Comparison of ENCODE assay signal across 12 cellular contexts in the genomic region with DNA sequence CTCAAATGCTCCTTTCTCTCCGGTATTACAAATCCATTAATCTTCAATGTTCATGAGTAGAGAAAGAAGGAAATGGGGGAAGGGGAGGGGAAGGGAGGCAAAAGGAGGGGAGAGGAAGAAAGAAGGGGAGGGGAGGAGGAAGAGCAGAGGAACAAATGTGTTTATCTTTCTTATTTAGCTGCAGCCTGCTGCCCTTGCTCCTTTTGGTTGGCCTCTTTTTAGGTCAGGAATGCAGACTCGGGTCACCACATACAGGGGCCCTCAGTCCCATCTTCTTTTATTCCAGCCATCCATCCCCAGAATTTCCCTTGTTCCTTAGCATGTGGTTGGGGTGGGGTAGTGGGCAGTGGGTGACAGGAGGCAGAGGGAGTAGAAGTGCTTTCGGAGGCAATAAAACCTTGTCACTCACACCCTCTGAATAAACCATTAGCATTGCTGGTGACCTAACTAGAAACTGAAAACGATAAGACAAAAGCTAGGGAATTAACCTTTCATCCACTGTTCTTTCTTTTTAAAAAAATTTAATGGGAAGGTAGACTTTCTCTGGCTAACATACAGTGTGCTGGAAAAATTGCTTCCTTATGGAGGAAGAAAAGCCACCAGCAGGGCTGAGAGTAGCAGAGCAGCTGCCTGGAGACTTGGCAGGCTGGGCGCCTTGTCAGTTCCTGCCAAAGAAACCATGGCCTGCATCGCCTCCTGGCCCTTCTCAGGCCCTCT. TPM values are rescaled to one million over a fixed set of nuclear protein-coding genes. Genes with fewer than 3 reads are reported as not detected.
DNase-seq lines count a peak whose midpoint lies in the region; ATAC-seq, FAIRE-seq and TF ChIP-seq lines count a peak whose summit lies in the region.
"Had no signal": no experiment of that assay in that cellular context is flagged by ENCODE, and none has a peak within 500 bp of the region (broad histone marks: within the 10 kb centered on the region; RNA-seq: fewer than 3 reads in every experiment).

No MANE protein-coding gene starts in this region.

- H3K27me3 Mint-ChIP-seq in CD4-positive, alpha-beta T cell = peaks cover 20% of the 10 kb centered on the region

- no peaks in the 10 kb centered on the region for H3K79me2 ChIP-seq in HepG2 (ENCODE audit: insufficient read depth, low read length)

- no peaks in the 10 kb centered on the region for H4K20me1 ChIP-seq in HepG2 (ENCODE audit: insufficient read depth, low read length)

- no TSS peak for BruUV-seq in HepG2 (replicated peaks; lab: Mats Ljungman, UMichigan)

- H3K27ac ChIP-seq in HepG2 (ENCODE audit: extremely low read length, insufficient read depth, low read length) (no peak overlapping the region), tibial artery (peak overlapping the region; percentile 56 to 74)
- no peak overlapping the region for H3K27ac ChIP-seq in CD4-positive, alpha-beta T cell (ENCODE audit: low read depth, low read length)

- no peak overlapping the region for H3K9ac ChIP-seq in HepG2 (ENCODE audit: insufficient read depth, low read depth, low read length)

- no peaks in the 10 kb centered on the region for H3K36me3 ChIP-seq in HepG2 (replicated peaks in 1 of 2; ENCODE audit: control insufficient read depth in 1 of 2, insufficient read depth in 2 of 2, low read length in 2 of 2)
- no peaks in the 10 kb centered on the region for H3K36me3 ChIP-seq in tibial artery

- H3K4me3 ChIP-seq in LNCaP clone FGC (ENCODE audit: low read depth, low read length) = no peak overlapping the region
- no peak overlapping the region for H3K4me3 ChIP-seq in HepG2 (replicated peaks in 1 of 3; ENCODE audit: insufficient read depth in 1 of 3, low read depth in 2 of 3, low read length in 3 of 3)
- H3K4me3 ChIP-seq in tibial artery = no peak overlapping the region

- no peak for TF ChIP-seq CTCF in LNCaP clone FGC (IDR thresholded peaks at IDR 0.05; ENCODE audit: control insufficient read depth, extremely low read depth, insufficient read depth)
- TF ChIP-seq CTCF in HepG2 (CRISPR knock-in tag; IDR thresholded peaks at IDR 0.05) = no peak
- peak; percentile 24 to 38 for TF ChIP-seq CTCF in tibial artery (IDR thresholded peaks at IDR 0.05)
- TF ChIP-seq CTCF in CD4-positive, alpha-beta T cell (IDR thresholded peaks at IDR 0.05) = no peak

- WGBS in HepG2 (ENCODE audit: low lambda C conversion rate) = 75% methylated on average over 6 of the region's 6 CpGs

- TF ChIP-seq EP300 in HepG2 (IDR thresholded peaks at IDR 0.05; ENCODE audit: low read depth in 2 of 2, low read length in 2 of 2) = no peak
- no peak for TF ChIP-seq EP300 in HepG2 (CRISPR knock-in tag; IDR thresholded peaks at IDR 0.05; ENCODE audit: borderline replicate concordance)

- no peak overlapping the region for H3K4me3 Mint-ChIP-seq in CD4-positive, alpha-beta T cell
- H3K4me3 Mint-ChIP-seq: effector memory CD8-positive, alpha-beta T cell had no signal

- H3K9me3 Mint-ChIP-seq in CD4-positive, alpha-beta T cell = peaks cover 3% of the 10 kb centered on the region
- H3K9me3 Mint-ChIP-seq: IgD-negative memory B cell had no signal

- no peaks in the 10 kb centered on the region for H3K36me3 Mint-ChIP-seq in CD4-positive, alpha-beta T cell (ENCODE audit: low read depth)

- no peak overlapping the region; the same call in 1 of the 2 replicates for H3K4me2 ChIP-seq in HepG2 (ENCODE audit: low read depth, low read length)

- DNase-seq in LNCaP clone FGC (ENCODE audit: low read depth) (peak; percentile 40), cerebellum (ENCODE audit: low spot score) (peak; percentile 84), HepG2 (ENCODE audit: low spot score) (no peak), tibial artery (peak in 1 of 2 donors; percentile 86)
- no peak for DNase-seq in CD4-positive, alpha-beta T cell
- DNase-seq: activated T-cell treated with anti-CD3 and anti-CD28 coated beads, Interleukin-2, amount 50 U/mL, for 1 hour; effector memory CD8-positive, alpha-beta T cell; NCI-H2227 treated with DMSO at 0.1 percent for 48 hours had no signal

- H3K4me1 Mint-ChIP-seq in CD4-positive, alpha-beta T cell (ENCODE audit: low read depth) = peaks cover 7% of the 10 kb centered on the region

- no peak overlapping the region for H2AFZ ChIP-seq in HepG2 (ENCODE audit: low read length)

- POLR2A ChIA-PET in HepG2 (lab: Yijun Ruan, JAX) = no interaction called here
- POLR2A ChIA-PET in CD4-positive, alpha-beta T cell (lab: Charles Lee) = no interaction called here

- H3K27ac Mint-ChIP-seq in CD4-positive, alpha-beta T cell = no peak overlapping the region
- H3K27ac Mint-ChIP-seq: effector memory CD8-positive, alpha-beta T cell; IgD-negative memory B cell had no signal

- no peak for FAIRE-seq in HepG2 (lab: Jason Lieb, UNC)
- FAIRE-seq: G401.6 had no signal

- no peak for TF ChIP-seq RAD21 in HepG2 (CRISPR knock-in tag; IDR thresholded peaks at IDR 0.05)

- intact Hi-C loops in HepG2 (cut with micrococcal nuclease; ENCODE audit: unreplicated experiment) = no loop called here
- intact Hi-C loops in tibial artery (cut with DNase I; ENCODE audit: low total_unique reads) = no loop called here
- intact Hi-C loops in CD4-positive, alpha-beta T cell (cut with DNase I, micrococcal nuclease) = no loop called here

- in situ Hi-C loops in HepG2 (cut with HindIII; ENCODE audit: extremely low pct_ligation_motif_present, low pct_unique_long_range_greater_than_20kb) = loop anchor here (25.0 kb wide), 1 partner anchor 365 kb away; the partner anchor contains the start of gene SPEF2

- CTCF ChIA-PET in HepG2 (lab: Yijun Ruan, JAX; ENCODE audit: low intra/inter-chr PET ratio, low total read pairs) = no interaction called here
- CTCF ChIA-PET in CD4-positive, alpha-beta T cell (lab: Charles Lee) = no interaction called here

- TF ChIP-seq POLR2A in HepG2 (IDR thresholded peaks at IDR 0.05; ENCODE audit: insufficient read depth in 1 of 2, low read depth in 2 of 2, low read length in 2 of 2) = no peak

- H3K9me3 ChIP-seq in HepG2 (ENCODE audit: low read length) (no peaks in the 10 kb centered on the region), tibial artery (no peaks in the 10 kb centered on the region)
- no peaks in the 10 kb centered on the region for H3K9me3 ChIP-seq in CD4-positive, alpha-beta T cell (ENCODE audit: control insufficient read depth, low read length)

- H3K4me1 ChIP-seq in HepG2 (ENCODE audit: insufficient read depth, low read length) = peaks cover 16% of the 10 kb centered on the region
- peaks cover 0 to 31% (median 22%) of the 10 kb centered on the region in 4 donors for H3K4me1 ChIP-seq in tibial artery

- no peak for ATAC-seq in HepG2
- ATAC-seq in GM19328 (IDR thresholded peaks at IDR 0.05; ENCODE audit: unreplicated experiment) = no peak
- no peak for ATAC-seq in HG02870 (IDR thresholded peaks at IDR 0.05; ENCODE audit: unreplicated experiment)
- no peak for ATAC-seq in CD4-positive, alpha-beta T cell (ENCODE audit: poor library complexity)
- ATAC-seq: effector memory CD8-positive, alpha-beta T cell had no signal

- H3K27me3 ChIP-seq in HepG2 (ENCODE audit: control insufficient read depth in 1 of 2, insufficient read depth in 2 of 2, low read length in 2 of 2) (no peaks in the 10 kb centered on the region; a peak in 1 of 5 replicates), tibial artery (no peaks in the 10 kb centered on the region)
- H3K27me3 ChIP-seq in CD4-positive, alpha-beta T cell (ENCODE audit: control insufficient read depth, insufficient read depth, low read length) = peaks cover 11% of the 10 kb centered on the region

TF ChIP-seq in HepG2, 621 proteins besides CTCF, POLR2A, EP300 and RAD21:
- TF ChIP-seq HNRNPK (IDR thresholded peaks at IDR 0.05; ENCODE audit: low read depth, low read length, poor library complexity, severe bottlenecking) = peak; percentile 91
- TF ChIP-seq ZKSCAN8 (CRISPR knock-in tag; IDR thresholded peaks at IDR 0.05; ENCODE audit: borderline replicate concordance) = no peak

RNA-seq across cellular contexts. Expression of gene PRLR, which starts 16.8 kb away (rescaled TPM):
- total RNA-seq in cerebellum = 5.2 TPM
- total RNA-seq in HepG2 (2016; rRNA removed; fragmentation: Illumina TruSeq; extraction: Trizol) = 13.3 and 22.2 TPM in 2 replicates
- 1.4 and 1.9 TPM in 2 replicates for total RNA-seq in HepG2 (2016; cell fraction: cytosol; rRNA removed; fragmentation: Illumina TruSeq; extraction: Trizol; ENCODE audit: low read depth)
- 14.7 and 22.1 TPM in 2 replicates for total RNA-seq in HepG2 (2016; cell fraction: insoluble cytoplasmic fraction; rRNA removed; fragmentation: Illumina TruSeq; extraction: Trizol)
- 4.3 and 4.4 TPM in 2 replicates for total RNA-seq in HepG2 (2016; cell fraction: membrane; rRNA removed; fragmentation: Illumina TruSeq; extraction: Trizol)
- 18.5 and 19.5 TPM in 2 replicates for total RNA-seq in HepG2 (2016; cell fraction: nucleus; rRNA removed; fragmentation: Illumina TruSeq; extraction: Trizol)
- 7.8 and 12.2 TPM in 2 replicates for polyA plus RNA-seq in HepG2 (2011; rRNA removed)
- polyA plus RNA-seq in HepG2 (2011; cell fraction: cytosol; rRNA removed) = 6.5 and 6.8 TPM in 2 replicates
- polyA plus RNA-seq in HepG2 (2011; cell fraction: nucleus; rRNA removed) = 6.8 and 8.4 TPM in 2 replicates
- 14.2 and 21.9 TPM in 2 replicates for polyA plus RNA-seq in HepG2 (2012)
- 0.12 and 0.35 TPM in 2 replicates for polyA plus RNA-seq in HepG2 (2016; cell fraction: cytosol; fragmentation: Illumina TruSeq; extraction: Trizol; ENCODE audit: low read depth)
- 5.9 and 6.2 TPM in 2 replicates for polyA plus RNA-seq in HepG2 (2016; cell fraction: insoluble cytoplasmic fraction; fragmentation: Illumina TruSeq; extraction: Trizol; ENCODE audit: low read depth)
- polyA plus RNA-seq in HepG2 (2016; cell fraction: membrane; fragmentation: Illumina TruSeq; extraction: Trizol; ENCODE audit: low read depth) = 0.72 and 0.98 TPM in 2 replicates
- 7.4 and 7.8 TPM in 2 replicates for polyA plus RNA-seq in HepG2 (2016; cell fraction: nucleus; fragmentation: Illumina TruSeq; extraction: Trizol; ENCODE audit: insufficient read depth, low read depth)
- 38.1 TPM in 1 of 2 replicates, not detected in the other for polyA minus RNA-seq in HepG2 (2011; rRNA and poly(A)+ RNA removed; ENCODE audit: low replicate concordance)
- 21.3 and 25.0 TPM in 2 replicates for polyA minus RNA-seq in HepG2 (2011; cell fraction: cytosol; rRNA and poly(A)+ RNA removed)
- polyA minus RNA-seq in HepG2 (2011; cell fraction: nucleus; rRNA and poly(A)+ RNA removed) = 27.4 and 36.7 TPM in 2 replicates
- total RNA-seq in CD4-positive, alpha-beta T cell = under 1 TPM in 1 of 2 experiments, not detected in 1; 0.03 TPM
- polyA plus RNA-seq: IgD-negative memory B cell had no signal

Comparison
In these comparisons a context has a peak if more than half of its experiments do, and no peak if none do; other contexts are left out.
1. DNase-seq: peak in LNCaP clone FGC (single experiment) and cerebellum (single experiment); none in HepG2 (single experiment) and CD4-positive, alpha-beta T cell (0 of 10).
2. CTCF ChIP-seq: peak in tibial artery (2 of 2); none in LNCaP clone FGC (single experiment), HepG2 (single experiment) and CD4-positive, alpha-beta T cell (single experiment).
3. H3K27ac ChIP-seq: peak in tibial artery (2 of 2); none in HepG2 (single experiment) and CD4-positive, alpha-beta T cell (single experiment).